In genomic region chr16:50731130-50731988, GRCh38 we compare ENCODE assay signal across 18 cellular contexts. TPM values are rescaled to one million over a fixed set of nuclear protein-coding genes. Genes with fewer than 3 reads are reported as not detected.
DNase-seq lines count a peak whose midpoint lies in the region; ATAC-seq and TF ChIP-seq lines count a peak whose summit lies in the region.
"Had no signal": no experiment of that assay in that cellular context is flagged by ENCODE, and none has a peak within 500 bp of the region (broad histone marks: within the 10 kb centered on the region; RNA-seq: fewer than 3 reads in every experiment).

No MANE protein-coding gene starts in this region.

- intact Hi-C loops in activated CD8-positive, alpha-beta T cell treated with anti-CD3 and anti-CD28 coated beads for 36 hours (cut with micrococcal nuclease): no loop called here
- intact Hi-C loops in Right ventricle myocardium inferior (cut with DNase I): no loop called here

- DNase-seq in activated naive CD8-positive, alpha-beta T cell treated with anti-CD3 and anti-CD28 coated beads for 36 hours: no peak
- no peak for DNase-seq in activated CD8-positive, alpha-beta T cell treated with anti-CD3 and anti-CD28 coated beads for 36 hours
- peak; percentile 39 for DNase-seq in islet precursor cell
- DNase-seq in Right ventricle myocardium inferior (ENCODE audit: missing footprints): no peak
- no peak for DNase-seq in NOMO-1 treated with DMSO at 0.1 percent for 48 hours (lab: John Stamatoyannopoulos, UW; ENCODE audit: unreplicated experiment)
- DNase-seq: amniotic stem cell; COR-L47; effector CD8-positive, alpha-beta T cell; EL; esophagus squamous epithelium; left ventricle myocardium superior; MM.1S; NCI-H1694 treated with DMSO at 0.1 percent for 48 hours; NCI-H446; stimulated activated naive CD4-positive, alpha-beta T cell treated with Interleukin-2 at 50 U/mL for 16 hours had no signal

- no peaks in the 10 kb centered on the region for H3K27me3 Mint-ChIP-seq in activated naive CD8-positive, alpha-beta T cell
- H3K27me3 Mint-ChIP-seq in activated naive CD8-positive, alpha-beta T cell treated with anti-CD3 and anti-CD28 coated beads for 36 hours: no peaks in the 10 kb centered on the region
- H3K27me3 Mint-ChIP-seq in activated CD8-positive, alpha-beta T cell treated with anti-CD3 and anti-CD28 coated beads for 36 hours: no peaks in the 10 kb centered on the region
- H3K27me3 Mint-ChIP-seq: central memory CD8-positive, alpha-beta T cell had no signal

- H3K36me3 Mint-ChIP-seq in activated naive CD8-positive, alpha-beta T cell: peaks cover 5% of the 10 kb centered on the region
- peaks cover 5% of the 10 kb centered on the region for H3K36me3 Mint-ChIP-seq in activated naive CD8-positive, alpha-beta T cell treated with anti-CD3 and anti-CD28 coated beads for 36 hours
- no peaks in the 10 kb centered on the region for H3K36me3 Mint-ChIP-seq in activated CD8-positive, alpha-beta T cell treated with anti-CD3 and anti-CD28 coated beads for 36 hours (ENCODE audit: low read depth)

- peak; percentile 49 for ATAC-seq in activated CD8-positive, alpha-beta T cell treated with anti-CD3 and anti-CD28 coated beads for 36 hours
- ATAC-seq in GM19463 (IDR thresholded peaks at IDR 0.05; ENCODE audit: unreplicated experiment) (no peak), Right ventricle myocardium inferior (no peak)
- ATAC-seq: left ventricle myocardium superior had no signal

- peak overlapping the region; percentile 66 for H3K27ac Mint-ChIP-seq in activated naive CD8-positive, alpha-beta T cell
- no peak overlapping the region for H3K27ac Mint-ChIP-seq in activated naive CD8-positive, alpha-beta T cell treated with anti-CD3 and anti-CD28 coated beads for 36 hours
- H3K27ac Mint-ChIP-seq in activated CD8-positive, alpha-beta T cell treated with anti-CD3 and anti-CD28 coated beads for 36 hours: peak overlapping the region; percentile 48

- POLR2A ChIA-PET in activated CD8-positive, alpha-beta T cell treated with anti-CD3 and anti-CD28 coated beads for 36 hours (lab: Charles Lee): interaction anchor here (0.9 kb wide), 1 partner anchor 15 kb away, joined by 3 read pairs; no protein-coding TSS in a partner anchor

- CTCF ChIA-PET in activated CD8-positive, alpha-beta T cell treated with anti-CD3 and anti-CD28 coated beads for 36 hours (lab: Charles Lee): interaction anchor here (0.8 to 4.8 kb wide), 5 partner anchors 10 to 66 kb away, joined by 3 to 34 read pairs (median 4); partner anchors contain the start of gene CYLD

- H3K4me3 Mint-ChIP-seq in activated naive CD8-positive, alpha-beta T cell: no peak overlapping the region
- no peak overlapping the region for H3K4me3 Mint-ChIP-seq in activated naive CD8-positive, alpha-beta T cell treated with anti-CD3 and anti-CD28 coated beads for 36 hours
- no peak overlapping the region for H3K4me3 Mint-ChIP-seq in activated CD8-positive, alpha-beta T cell treated with anti-CD3 and anti-CD28 coated beads for 36 hours
- H3K4me3 Mint-ChIP-seq: central memory CD8-positive, alpha-beta T cell had no signal

- H3K9me3 Mint-ChIP-seq in activated naive CD8-positive, alpha-beta T cell (ENCODE audit: low read depth): no peaks in the 10 kb centered on the region
- peaks cover 2% of the 10 kb centered on the region for H3K9me3 Mint-ChIP-seq in activated naive CD8-positive, alpha-beta T cell treated with anti-CD3 and anti-CD28 coated beads for 36 hours
- H3K9me3 Mint-ChIP-seq in activated CD8-positive, alpha-beta T cell treated with anti-CD3 and anti-CD28 coated beads for 36 hours: no peaks in the 10 kb centered on the region
- H3K9me3 Mint-ChIP-seq: central memory CD8-positive, alpha-beta T cell had no signal

- peaks cover 16% of the 10 kb centered on the region for H3K4me1 Mint-ChIP-seq in activated naive CD8-positive, alpha-beta T cell (ENCODE audit: low read depth)
- peaks cover 15% of the 10 kb centered on the region for H3K4me1 Mint-ChIP-seq in activated naive CD8-positive, alpha-beta T cell treated with anti-CD3 and anti-CD28 coated beads for 36 hours
- H3K4me1 Mint-ChIP-seq in activated CD8-positive, alpha-beta T cell treated with anti-CD3 and anti-CD28 coated beads for 36 hours (ENCODE audit: low read depth): peaks cover 25% of the 10 kb centered on the region

- no peak for TF ChIP-seq CTCF in activated CD8-positive, alpha-beta T cell treated with anti-CD3 and anti-CD28 coated beads for 36 hours (IDR thresholded peaks at IDR 0.05)

RNA-seq across cellular contexts. Expression of gene CYLD, which starts 10.5 kb away (rescaled TPM):
- 10 to 100 TPM; 94.3 to 97.9 TPM for total RNA-seq in activated naive CD8-positive, alpha-beta T cell treated with anti-CD3 and anti-CD28 coated beads for 36 hours
- 10 to 100 TPM; 86.4 to 94.4 TPM for total RNA-seq in activated CD8-positive, alpha-beta T cell treated with anti-CD3 and anti-CD28 coated beads for 36 hours
- total RNA-seq in Right ventricle myocardium inferior: 27.5 TPM

RNA-seq across cellular contexts. Expression of gene NOD2, which starts 38.0 kb away (rescaled TPM):
- total RNA-seq in activated naive CD8-positive, alpha-beta T cell treated with anti-CD3 and anti-CD28 coated beads for 36 hours: 1 to 10 TPM in 1 of 2 experiments, under 1 TPM in 1; 0.78 to 1.2 TPM
- total RNA-seq in activated CD8-positive, alpha-beta T cell treated with anti-CD3 and anti-CD28 coated beads for 36 hours: 1 to 10 TPM; 1.1 to 1.6 TPM
- 0.81 TPM for total RNA-seq in Right ventricle myocardium inferior

RNA-seq across cellular contexts. Expression of gene SNX20, which starts 50.2 kb away (rescaled TPM):
- 10 to 100 TPM; 25.8 to 26.0 TPM for total RNA-seq in activated naive CD8-positive, alpha-beta T cell treated with anti-CD3 and anti-CD28 coated beads for 36 hours
- total RNA-seq in activated CD8-positive, alpha-beta T cell treated with anti-CD3 and anti-CD28 coated beads for 36 hours: 10 to 100 TPM; 24.6 to 25.0 TPM
- total RNA-seq in Right ventricle myocardium inferior: 0.95 TPM

Comparison
In these comparisons a context has a peak if more than half of its experiments do, and no peak if none do; other contexts are left out.
1. RNA of gene SNX20, which starts 50.2 kb away (total RNA-seq): 25.8 to 26.0 TPM in activated naive CD8-positive, alpha-beta T cell treated with anti-CD3 and anti-CD28 coated beads for 36 hours and 24.6 to 25.0 TPM in activated CD8-positive, alpha-beta T cell treated with anti-CD3 and anti-CD28 coated beads for 36 hours; 0.95 TPM in Right ventricle myocardium inferior (single experiment); every median in the first group is over 10 times any median in the second.